3 cellular contexts compared by ENCODE assay signal in genomic region chr17:68608515-68609130, GRCh38.
TF ChIP-seq lines count a peak whose summit lies in the region.

No MANE protein-coding gene starts in this region.

TF ChIP-seq in HCT116, 20 proteins besides CTCF, POLR2A, EP300 and RAD21:
- TF ChIP-seq SP1 (IDR thresholded peaks at IDR 0.05; ENCODE audit: low read depth) (no peak), CBX3 (IDR thresholded peaks at IDR 0.05; ENCODE audit: low read depth) (peak; percentile 90), ZNF274 (IDR thresholded peaks at IDR 0.05; ENCODE audit: low read depth, low read length) (no peak), ZFX (IDR thresholded peaks at IDR 0.05) (no peak), YY1 (IDR thresholded peaks at IDR 0.05; ENCODE audit: extremely low read depth, insufficient replicate concordance, low read depth, low read length) (no peak), ATF3 (IDR thresholded peaks at IDR 0.05) (no peak), ELF1 (IDR thresholded peaks at IDR 0.05; ENCODE audit: borderline replicate concordance, low read depth) (no peak)

TF ChIP-seq in WTC11, 78 proteins besides CTCF, POLR2A, EP300 and RAD21:
- TF ChIP-seq ZNF219 (CRISPR knock-in tag; IDR thresholded peaks at IDR 0.05; ENCODE audit: borderline replicate concordance): no peak
- no peak for TF ChIP-seq ARID4B (CRISPR knock-in tag; IDR thresholded peaks at IDR 0.05; ENCODE audit: borderline replicate concordance)
- peak; percentile 89 for TF ChIP-seq GTF2I (CRISPR knock-in tag; conservative IDR thresholded peaks at IDR 0.05)
- no peak for TF ChIP-seq ZBTB43 (CRISPR knock-in tag; IDR thresholded peaks at IDR 0.05)

TF ChIP-seq in H1, 55 proteins besides CTCF, POLR2A, EP300 and RAD21:
- no peak for TF ChIP-seq RFX5 (IDR thresholded peaks at IDR 0.05; ENCODE audit: borderline replicate concordance, low read depth, low read length)
- TF ChIP-seq KDM1A (IDR thresholded peaks at IDR 0.05; ENCODE audit: borderline replicate concordance, low read length): peak; percentile 58; the same call in 1 of the 2 replicates
TF ChIP-seq in H1: peak in this region for 1.
